Comparison of ENCODE assay signal across 8 cellular contexts in the genomic region with DNA sequence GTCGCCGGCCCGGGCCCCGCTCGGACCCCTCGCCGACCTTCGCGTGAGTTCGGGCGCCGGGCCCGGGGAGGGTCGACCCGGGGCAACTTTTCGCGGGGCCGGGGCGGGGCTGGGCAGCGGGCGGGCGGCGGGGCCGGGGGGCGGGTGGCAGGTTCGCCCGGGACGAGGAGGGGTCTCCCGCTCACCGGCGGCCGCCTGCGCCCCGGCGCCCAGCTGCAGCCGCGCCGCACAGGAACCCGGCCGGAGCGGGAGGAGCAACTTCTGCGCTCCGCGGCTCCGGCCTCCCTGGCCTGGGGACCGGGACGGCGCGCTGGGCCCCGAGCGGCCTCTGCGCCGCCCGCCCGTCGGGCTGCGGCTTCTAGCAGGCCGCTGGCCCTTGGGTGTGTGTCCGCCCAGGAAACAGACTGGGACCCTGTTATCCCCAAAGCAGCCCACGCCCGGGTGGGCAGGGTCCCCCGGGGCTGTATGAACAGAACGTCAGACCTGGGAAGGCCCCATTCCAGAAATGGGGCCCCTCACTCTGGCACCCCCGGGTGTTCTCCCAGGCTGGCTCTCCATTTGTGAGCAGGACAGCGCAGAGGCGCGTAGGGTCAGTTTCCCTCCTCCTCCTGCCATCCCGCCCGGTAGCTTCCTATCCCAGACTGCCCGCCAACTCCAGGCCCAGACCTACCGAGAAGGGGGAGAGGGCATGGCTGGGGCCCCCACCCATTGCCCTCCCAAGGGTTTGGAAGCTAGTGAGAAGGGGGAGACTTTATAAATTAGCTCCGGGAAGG. TPM values are rescaled to one million over a fixed set of nuclear protein-coding genes. Genes with fewer than 3 reads are reported as not detected.
A peak's percentile ranks its signal among the peaks of the same experiment; 100 is the strongest.
DNase-seq lines count a peak whose midpoint lies in the region; ATAC-seq lines count a peak whose summit lies in the region.

No MANE protein-coding gene starts in this region.

- H3K9ac ChIP-seq in ES-I3 (ENCODE audit: low read depth, low read length): peak overlapping the region; percentile 65
- H3K9ac ChIP-seq in mucosa of rectum (ENCODE audit: low read depth in 1 of 2, low read length in 2 of 2): peak overlapping the region; percentile 86 to 89

- peak overlapping the region; percentile 56 to 62 for H3K4me3 Mint-ChIP-seq in effector memory CD8-positive, alpha-beta T cell

- H3K27ac ChIP-seq in mucosa of rectum (ENCODE audit: low read depth in 2 of 2, low read length in 2 of 2): peak overlapping the region; percentile 92 to 97

- H3K4me1 ChIP-seq in ES-I3 (ENCODE audit: insufficient read depth, low read length) (peaks cover 19% of the 10 kb centered on the region), mucosa of rectum (ENCODE audit: control insufficient read depth in 2 of 2, insufficient read depth in 2 of 2, low read length in 2 of 2) (peaks cover 65 to 69% of the 10 kb centered on the region in 2 donors)

- H3K27ac Mint-ChIP-seq in effector memory CD8-positive, alpha-beta T cell: no peak overlapping the region

- no peak for ATAC-seq in effector memory CD8-positive, alpha-beta T cell (replicated peaks)
- ATAC-seq in GM19463 (IDR thresholded peaks at IDR 0.05; ENCODE audit: unreplicated experiment): no peak

- no peaks in the 10 kb centered on the region for H3K9me3 ChIP-seq in ES-I3 (ENCODE audit: control insufficient read depth, insufficient read depth, low read length)
- H3K9me3 ChIP-seq in mucosa of rectum (ENCODE audit: control insufficient read depth in 2 of 2, low read length in 2 of 2): no peaks in the 10 kb centered on the region

- H3K4me3 ChIP-seq in mucosa of rectum (ENCODE audit: low read length in 2 of 2): peak overlapping the region; percentile 77 to 78

- H3K27me3 ChIP-seq in mucosa of rectum (ENCODE audit: control insufficient read depth in 2 of 2, insufficient read depth in 2 of 2, low read length in 2 of 2): no peaks in the 10 kb centered on the region

- no peaks in the 10 kb centered on the region for H3K27me3 Mint-ChIP-seq in effector memory CD8-positive, alpha-beta T cell

- H3K4me1 Mint-ChIP-seq in effector memory CD8-positive, alpha-beta T cell (ENCODE audit: low read depth in 2 of 2): peaks cover 22 to 31% of the 10 kb centered on the region in 2 donors

- H3K36me3 Mint-ChIP-seq in effector memory CD8-positive, alpha-beta T cell (ENCODE audit: insufficient read depth): peaks cover 20% of the 10 kb centered on the region

- H3K9me3 Mint-ChIP-seq in effector memory CD8-positive, alpha-beta T cell: no peaks in the 10 kb centered on the region

- H3K36me3 ChIP-seq in ES-I3 (ENCODE audit: insufficient read depth, low read length): no peaks in the 10 kb centered on the region
- no peaks in the 10 kb centered on the region for H3K36me3 ChIP-seq in mucosa of rectum (ENCODE audit: control insufficient read depth in 2 of 2, insufficient read depth in 2 of 2, low read length in 2 of 2)

- DNase-seq in NCI-H526 treated with DMSO at 0.1 percent for 48 hours (lab: John Stamatoyannopoulos, UW) (peak; percentile 2), SK-N-DZ (ENCODE audit: low spot score) (no peak), retina (no peak), mucosa of gallbladder (ENCODE audit: low spot score) (no peak)
- no peak for DNase-seq in effector memory CD8-positive, alpha-beta T cell

RNA-seq across cellular contexts. Expression of a gene that starts 0.7 kb away (rescaled TPM):
- 4.3 and 5.7 TPM in 2 replicates for polyA plus RNA-seq in SK-N-DZ (2014; cell fraction: cytosol; rRNA removed)
- polyA plus RNA-seq in SK-N-DZ (2014; cell fraction: nucleus; rRNA removed): 3.2 and 3.3 TPM in 2 replicates
- total RNA-seq in mucosa of gallbladder: 106 TPM
